ENCODE assay signal across 2 cellular contexts in the genomic region with DNA sequence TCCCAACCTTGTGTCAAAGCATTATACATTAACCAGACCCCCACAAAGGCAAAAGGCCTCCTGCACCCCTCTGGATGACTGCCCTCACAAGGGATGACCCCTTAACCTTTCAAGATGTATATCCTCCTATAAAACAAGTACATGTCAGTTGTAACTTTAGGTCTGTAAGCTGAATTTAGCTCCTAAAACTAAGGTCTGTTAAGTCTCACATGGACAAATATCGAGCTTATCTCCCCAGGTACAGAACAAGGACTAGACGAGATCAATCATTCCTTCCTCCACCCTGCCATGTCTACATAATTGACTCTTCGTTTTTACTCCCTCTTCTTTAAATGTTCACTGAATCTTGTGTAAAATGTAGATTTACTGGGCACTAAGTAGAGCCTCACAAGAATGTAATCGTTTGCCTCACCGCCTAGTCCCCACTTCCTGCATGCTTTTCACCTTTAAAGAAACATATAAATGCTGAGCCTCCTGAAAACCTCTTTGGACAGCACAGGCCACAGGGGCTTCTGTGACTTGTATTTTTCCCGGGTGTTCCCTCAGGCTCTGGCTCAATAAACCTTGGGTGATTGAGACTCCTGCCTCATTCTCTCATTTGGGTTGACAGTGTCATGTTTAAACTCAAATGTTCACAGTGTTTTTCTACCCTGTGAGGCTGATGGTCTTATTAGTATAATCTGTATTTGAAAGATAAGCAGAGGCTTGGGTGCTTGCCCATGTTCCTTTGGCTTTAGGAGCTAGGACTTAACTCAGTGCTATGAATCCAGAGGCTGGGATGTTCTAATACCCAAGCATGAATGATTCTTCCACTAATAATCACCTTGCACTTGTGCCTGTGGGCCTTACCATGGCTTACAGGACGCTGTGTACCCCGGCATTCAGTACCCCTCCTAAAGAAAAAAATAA.
TF ChIP-seq lines count a peak whose summit lies in the region.

No MANE protein-coding gene starts in this region.

TF ChIP-seq in HepG2, 621 proteins besides CTCF, POLR2A, EP300 and RAD21:
- no peak for TF ChIP-seq POLR2AphosphoS5 (IDR thresholded peaks at IDR 0.05; ENCODE audit: low read depth, low read length)
- TF ChIP-seq DNMT1 (CRISPR knock-in tag; IDR thresholded peaks at IDR 0.05): no peak
- TF ChIP-seq TEAD3 (CRISPR knock-in tag; optimal IDR thresholded peaks at IDR 0.05; ENCODE audit: borderline replicate concordance): no peak
- TF ChIP-seq ZNF232 (CRISPR knock-in tag; IDR thresholded peaks at IDR 0.05; ENCODE audit: borderline replicate concordance): peak; percentile 91
- TF ChIP-seq ZNF224 (CRISPR knock-in tag; IDR thresholded peaks at IDR 0.05): no peak
- no peak for TF ChIP-seq IKZF5 (CRISPR knock-in tag; IDR thresholded peaks at IDR 0.05)

TF ChIP-seq in K562, 482 proteins besides CTCF, POLR2A, EP300 and RAD21:
- TF ChIP-seq CTBP1 (IDR thresholded peaks at IDR 0.05; ENCODE audit: borderline replicate concordance) (no peak), ZNF232 (CRISPR knock-in tag; IDR thresholded peaks at IDR 0.05) (peak; percentile 71; the same call in 1 of the 2 replicates)
